9 cellular contexts compared by ENCODE assay signal in genomic region chr5:96601811-96602244, GRCh38.
DNase-seq lines count a peak whose midpoint lies in the region; ATAC-seq and TF ChIP-seq lines count a peak whose summit lies in the region.
"Had no signal": no experiment of that assay in that cellular context is flagged by ENCODE, and none has a peak within 500 bp of the region (broad histone marks: within the 10 kb centered on the region; RNA-seq: fewer than 3 reads in every experiment).

No MANE protein-coding gene starts in this region.

- H3K9me3 ChIP-seq in trophoblast cell (ENCODE audit: insufficient read depth, low read depth, low read length), result no peaks in the 10 kb centered on the region

- no peak overlapping the region for H3K9ac ChIP-seq in trophoblast cell (ENCODE audit: low read length)

- H2BK5ac ChIP-seq in trophoblast cell (ENCODE audit: low read depth, low read length, poor library complexity), result no peak overlapping the region

- TF ChIP-seq RAD21 in Ishikawa (IDR thresholded peaks at IDR 0.05; ENCODE audit: low read depth), result peak; percentile 74

- no peak for TF ChIP-seq EP300 in Ishikawa (IDR thresholded peaks at IDR 0.05; ENCODE audit: borderline replicate concordance)

- WGBS in trophoblast cell (ENCODE audit: extremely low coverage, insufficient coverage, insufficient read length), result no CpG with 5 or more reads among the region's 4 CpGs

- H3K4ac ChIP-seq in trophoblast cell (ENCODE audit: low read depth, low read length), result no peak overlapping the region

- H2BK120ac ChIP-seq in trophoblast cell (ENCODE audit: insufficient read depth, low read length, poor library complexity), result no peak overlapping the region

- H4K12ac ChIP-seq in trophoblast cell (ENCODE audit: low read depth, low read length), result no peak overlapping the region

- H3K23ac ChIP-seq in trophoblast cell (ENCODE audit: low read length), result no peak overlapping the region

- no peaks in the 10 kb centered on the region for H3K9me3 Mint-ChIP-seq in activated T-helper 17 cell treated with anti-CD3 and anti-CD28 coated beads, Interleukin-2, amount 50 U/mL, for 72 hours
- H3K9me3 Mint-ChIP-seq: dendritic cell treated with granulocyte-macrophage colony-stimulating factor and Interleukin-4, amounts not matched to agents 40 ng/mL and 50 ng/mL, for 4 days had no signal

- H3K4me1 ChIP-seq in trophoblast cell (ENCODE audit: control insufficient read depth in 1 of 2, insufficient read depth in 2 of 2, low read length in 2 of 2), result peaks cover 0 to 4% of the 10 kb centered on the region in 2 experiments

- H3K14ac ChIP-seq in trophoblast cell (ENCODE audit: low read length), result no peak overlapping the region

- no peak overlapping the region for H2AFZ ChIP-seq in trophoblast cell (ENCODE audit: insufficient read depth, low read length, poor library complexity)

- no peak overlapping the region for H3K27ac Mint-ChIP-seq in activated T-helper 17 cell treated with anti-CD3 and anti-CD28 coated beads, Interleukin-2, amount 50 U/mL, for 72 hours
- H3K27ac Mint-ChIP-seq: dendritic cell treated with granulocyte-macrophage colony-stimulating factor and Interleukin-4, amounts not matched to agents 40 ng/mL and 50 ng/mL, for 4 days had no signal

- H4K8ac ChIP-seq in trophoblast cell (ENCODE audit: low read depth, low read length), result no peak overlapping the region

- H3K27ac ChIP-seq in trophoblast cell (ENCODE audit: low read depth, low read length), result no peak overlapping the region

- no peaks in the 10 kb centered on the region for H3K79me1 ChIP-seq in trophoblast cell (ENCODE audit: low read length)

- H3K4me1 Mint-ChIP-seq in activated T-helper 17 cell treated with anti-CD3 and anti-CD28 coated beads, Interleukin-2, amount 50 U/mL, for 72 hours, result peaks cover 6% of the 10 kb centered on the region

- H3K27me3 ChIP-seq in trophoblast cell (ENCODE audit: insufficient read depth, low read length), result no peaks in the 10 kb centered on the region

- ATAC-seq in GM21515 (IDR thresholded peaks at IDR 0.05; ENCODE audit: unreplicated experiment) (peak; percentile 89), HG03135 (IDR thresholded peaks at IDR 0.05; ENCODE audit: unreplicated experiment) (no peak)
- ATAC-seq in activated T-helper 17 cell treated with anti-CD3 and anti-CD28 coated beads, Interleukin-2, amount 50 U/mL, for 72 hours (replicated peaks), result peak; percentile 64

- H3K4me2 ChIP-seq in trophoblast cell (ENCODE audit: low read length), result no peak overlapping the region

- H4K91ac ChIP-seq in trophoblast cell (ENCODE audit: low read depth, low read length), result no peak overlapping the region

- no peak overlapping the region for H3K18ac ChIP-seq in trophoblast cell (ENCODE audit: low read length)

- DNase-seq in DMS79 treated with DMSO at 0.1 percent for 48 hours (lab: John Stamatoyannopoulos, UW) (peak; percentile 80), OCI-M2 (lab: John Stamatoyannopoulos, UW; ENCODE audit: unreplicated experiment) (peak; percentile 36), foreskin melanocyte (peak; percentile 72), trophoblast cell (peak; percentile 54 to 90)

- no peak overlapping the region for H2BK12ac ChIP-seq in trophoblast cell (ENCODE audit: low read length)

- H3K36me3 Mint-ChIP-seq in activated T-helper 17 cell treated with anti-CD3 and anti-CD28 coated beads, Interleukin-2, amount 50 U/mL, for 72 hours (ENCODE audit: low read depth), result no peaks in the 10 kb centered on the region

- H3K4me3 Mint-ChIP-seq in activated T-helper 17 cell treated with anti-CD3 and anti-CD28 coated beads, Interleukin-2, amount 50 U/mL, for 72 hours, result no peak overlapping the region
- H3K4me3 Mint-ChIP-seq: dendritic cell treated with granulocyte-macrophage colony-stimulating factor and Interleukin-4, amounts not matched to agents 40 ng/mL and 50 ng/mL, for 4 days had no signal

- no peaks in the 10 kb centered on the region for H3K36me3 ChIP-seq in trophoblast cell (ENCODE audit: control insufficient read depth in 1 of 2, insufficient read depth in 2 of 2, low read length in 2 of 2)

- H3K79me2 ChIP-seq in trophoblast cell (ENCODE audit: control insufficient read depth, insufficient read depth, low read length, poor library complexity), result no peaks in the 10 kb centered on the region

- no peak overlapping the region for H3K4me3 ChIP-seq in trophoblast cell (ENCODE audit: low read depth, low read length)

- H3K27me3 Mint-ChIP-seq in activated T-helper 17 cell treated with anti-CD3 and anti-CD28 coated beads, Interleukin-2, amount 50 U/mL, for 72 hours, result peaks cover 11% of the 10 kb centered on the region

- H2AK5ac ChIP-seq in trophoblast cell (ENCODE audit: low read length), result no peak overlapping the region

TF ChIP-seq in Ishikawa, 13 proteins besides CTCF, POLR2A, EP300 and RAD21:
- TF ChIP-seq TEAD4 (IDR thresholded peaks at IDR 0.05) (no peak), TCF12 (IDR thresholded peaks at IDR 0.05; ENCODE audit: low read depth) (no peak)
